8 cellular contexts compared by ENCODE assay signal in genomic region chr2:169694113-169694893, GRCh38. TPM values are rescaled to one million over a fixed set of nuclear protein-coding genes. Genes with fewer than 3 reads are reported as not detected.
DNase-seq lines count a peak whose midpoint lies in the region; ATAC-seq and TF ChIP-seq lines count a peak whose summit lies in the region.

A gene with protein sequence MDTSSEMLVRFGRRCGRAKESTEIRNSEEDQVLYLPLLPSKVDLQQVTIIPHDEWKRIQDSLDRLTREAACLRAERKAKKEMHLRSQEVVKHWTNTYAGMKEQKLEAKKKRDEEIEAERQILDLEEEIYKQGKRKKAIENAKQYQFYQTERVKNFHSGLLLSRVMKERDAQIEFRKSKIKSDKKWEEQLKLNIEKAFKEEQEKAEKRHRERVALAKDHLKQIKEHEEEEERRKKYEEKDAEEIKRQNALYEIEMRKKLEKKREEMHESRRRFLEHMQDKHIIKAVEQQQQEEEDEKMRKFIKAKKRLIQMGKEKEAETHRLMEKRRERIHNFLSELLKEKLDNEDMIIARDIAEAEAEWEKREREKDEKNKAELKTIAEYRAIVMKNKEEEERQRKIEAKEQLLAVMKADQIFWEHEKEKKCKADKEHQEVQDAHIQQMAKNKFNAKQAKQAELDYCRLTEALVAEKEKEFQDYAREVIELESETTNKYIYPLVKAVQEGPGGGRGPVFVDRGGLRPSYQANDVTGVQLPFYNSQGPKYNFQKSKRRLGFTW (minus strand): TSS chr2:169694405. CDS start chr2:169694327, 78 bp downstream.
PHOSPHO2 (plus strand) TSS chr2:169694469; CDS start chr2:169700972, 6,503 bp downstream.

- TF ChIP-seq RAD21 in Ishikawa (IDR thresholded peaks at IDR 0.05; ENCODE audit: low read depth) = no peak

- DNase-seq in DMS153 treated with DMSO at 0.1 percent for 48 hours (lab: John Stamatoyannopoulos, UW; ENCODE audit: unreplicated experiment) (peak; percentile 90), OCI-M2 (lab: John Stamatoyannopoulos, UW; ENCODE audit: unreplicated experiment) (peak; percentile 62), erythroblast (lab: John Stamatoyannopoulos, UW) (peak; percentile 98), mucosa of gallbladder (ENCODE audit: low spot score) (peak; percentile 99)
- DNase-seq in activated T-cell treated with anti-CD3 and anti-CD28 coated beads, Interleukin-2, amount 50 U/mL, for 1 hour = peak; percentile 99
- peak; percentile 99 for DNase-seq in stimulated activated CD8-positive, alpha-beta memory T cell treated with anti-CD3 and anti-CD28 coated beads, Interleukin-4, amount 100 ng/mL, for 24 hours (ENCODE audit: low read depth)

- no peak for TF ChIP-seq EP300 in Ishikawa (IDR thresholded peaks at IDR 0.05; ENCODE audit: borderline replicate concordance)

- peak; percentile 92 for TF ChIP-seq POLR2A in erythroblast (IDR thresholded peaks at IDR 0.05; ENCODE audit: low read length)

- ATAC-seq in GM21619 (IDR thresholded peaks at IDR 0.05; ENCODE audit: unreplicated experiment) = peak; percentile 98

TF ChIP-seq in Ishikawa, 13 proteins besides CTCF, POLR2A, EP300 and RAD21:
- TF ChIP-seq FOXM1 (IDR thresholded peaks at IDR 0.05; ENCODE audit: borderline replicate concordance, low read depth) = no peak
- no peak for TF ChIP-seq EGR1 (IDR thresholded peaks at IDR 0.05)
- peak; percentile 75 for TF ChIP-seq CREB1 (IDR thresholded peaks at IDR 0.05; ENCODE audit: low read depth)
- 0 out of 2 replicates have a peak, but pooled peaks have one; percentile 62 for TF ChIP-seq ZBTB7A (IDR thresholded peaks at IDR 0.05; ENCODE audit: low read depth)
- peak; percentile 16; the same call in 1 of the 2 replicates for TF ChIP-seq TCF12 (IDR thresholded peaks at IDR 0.05; ENCODE audit: low read depth)
- TF ChIP-seq, protein P1, sequence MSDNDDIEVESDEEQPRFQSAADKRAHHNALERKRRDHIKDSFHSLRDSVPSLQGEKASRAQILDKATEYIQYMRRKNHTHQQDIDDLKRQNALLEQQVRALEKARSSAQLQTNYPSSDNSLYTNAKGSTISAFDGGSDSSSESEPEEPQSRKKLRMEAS (IDR thresholded peaks at IDR 0.05) = peak; percentile 78
- peak; percentile 46; the same call in 1 of the 2 replicates for TF ChIP-seq YY1 (IDR thresholded peaks at IDR 0.05; ENCODE audit: low read depth)
- no peak; the same call in 1 of the 2 replicates for TF ChIP-seq USF1 (IDR thresholded peaks at IDR 0.05)
- TF ChIP-seq CEBPB (IDR thresholded peaks at IDR 0.05) = no peak
- peak; percentile 80 for TF ChIP-seq TAF1 (IDR thresholded peaks at IDR 0.05; ENCODE audit: low read depth)

RNA-seq across cellular contexts. Expression of the first gene that starts in this region (rescaled TPM):
- 0.23 TPM for total RNA-seq in mucosa of gallbladder

RNA-seq across cellular contexts. Expression of gene PHOSPHO2, which starts in this region (rescaled TPM):
- total RNA-seq in mucosa of gallbladder = 9.6 TPM

Comparison
In these comparisons a context has a peak if more than half of its experiments do, and no peak if none do; other contexts are left out.
1. Peak in every context shown above with its lines: DNase-seq and ATAC-seq.